In genomic region chr12:84911331-84912190, GRCh38 we compare ENCODE assay signal across 8 cellular contexts. TPM values are rescaled to one million over a fixed set of nuclear protein-coding genes. Genes with fewer than 3 reads are reported as not detected.
DNase-seq lines count a peak whose midpoint lies in the region; ATAC-seq and TF ChIP-seq lines count a peak whose summit lies in the region.

No MANE protein-coding gene starts in this region.

- intact Hi-C loops in left ventricle myocardium superior (cut with micrococcal nuclease), result no loop called here
- intact Hi-C loops in posterior cingulate gyrus (cut with DNase I), result no loop called here

- DNase-seq in NCI-H460 (ENCODE audit: extremely low read depth, low read depth) (peak; percentile 79), anterior cingulate cortex (lab: John Stamatoyannopoulos, UW) (peak in 56 of 58 donors; percentile 10 to 87 (median 66)), left ventricle myocardium superior (peak; percentile 37), posterior cingulate gyrus (peak; percentile 69 to 98 (median 82))

- ATAC-seq in GM18909 (IDR thresholded peaks at IDR 0.05; ENCODE audit: poor library complexity, unreplicated experiment), result peak; percentile 47
- ATAC-seq in left ventricle myocardium superior, result peak; percentile 53
- ATAC-seq in HG03108 (IDR thresholded peaks at IDR 0.05; ENCODE audit: unreplicated experiment), result no peak
- no peak for ATAC-seq in GM21825 (IDR thresholded peaks at IDR 0.05; ENCODE audit: unreplicated experiment)

- no peak for TF ChIP-seq CTCF in 22Rv1 (IDR thresholded peaks at IDR 0.05)

- H3K27ac ChIP-seq in 22Rv1, result peak overlapping the region; percentile 31

RNA-seq across cellular contexts. Expression of gene SLC6A15, which starts 1.0 kb away (rescaled TPM):
- 78.3 and 90.1 TPM in 2 replicates for total RNA-seq in NCI-H460 (2014; rRNA removed; shearing (Covaris generic))
- 23.3 and 48.3 TPM in 2 replicates for polyA plus RNA-seq in NCI-H460 (2014; cell fraction: nucleus; rRNA removed)
- 0.32 TPM for total RNA-seq in left ventricle myocardium superior

Comparison
In these comparisons a context has a peak if more than half of its experiments do, and no peak if none do; other contexts are left out.
1. ATAC-seq: peak in GM18909 (single experiment) and left ventricle myocardium superior (single experiment); none in HG03108 (single experiment) and GM21825 (single experiment).
2. RNA of gene SLC6A15, which starts 1.0 kb away (total RNA-seq): 78.3 to 90.1 TPM in NCI-H460; 0.32 TPM in left ventricle myocardium superior (single experiment); every median in the first group is over 10 times any median in the second.
3. Peak in every context shown above with its lines, with median percentiles within 50 percentile points of each other: DNase-seq.